Comparison of ENCODE assay signal across 15 cellular contexts in the genomic region with DNA sequence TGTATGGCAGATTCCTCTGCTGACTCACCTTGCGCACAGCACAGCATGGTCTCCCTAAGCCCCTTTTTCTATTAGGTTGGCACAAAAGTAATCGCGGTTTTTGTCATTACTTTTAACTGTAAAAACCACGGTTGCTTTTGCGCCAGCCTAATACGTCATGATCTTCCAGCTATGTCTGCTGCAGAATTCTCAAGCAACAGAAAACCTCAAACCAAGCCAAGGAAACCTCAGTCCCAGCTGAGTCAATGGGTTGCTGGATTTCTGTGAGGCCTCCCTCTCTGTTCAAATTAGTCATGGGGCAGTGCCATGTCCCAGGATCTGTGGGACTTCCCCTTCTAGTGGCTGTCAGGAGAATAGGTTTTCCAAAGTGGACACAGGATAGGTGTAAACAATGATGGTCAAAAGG. TPM values are rescaled to one million over a fixed set of nuclear protein-coding genes. Genes with fewer than 3 reads are reported as not detected.
DNase-seq lines count a peak whose midpoint lies in the region; ATAC-seq, FAIRE-seq and TF ChIP-seq lines count a peak whose summit lies in the region.
"Had no signal": no experiment of that assay in that cellular context is flagged by ENCODE, and none has a peak within 500 bp of the region (broad histone marks: within the 10 kb centered on the region; RNA-seq: fewer than 3 reads in every experiment).

No MANE protein-coding gene starts in this region.

- H3K9me3 Mint-ChIP-seq in naive thymus-derived CD8-positive, alpha-beta T cell, result peaks cover 0 to 6% (median 0%) of the 10 kb centered on the region in 9 donors
- H3K9me3 Mint-ChIP-seq: activated naive CD4-positive, alpha-beta T cell treated with anti-CD3 and anti-CD28 coated beads, Interleukin-2, amount 50 U/mL, for 72 hours; dendritic cell treated with granulocyte-macrophage colony-stimulating factor and Interleukin-4, amounts not matched to agents 40 ng/mL and 50 ng/mL, for 4 days had no signal

- peak; percentile 24 for TF ChIP-seq CTCF in fibroblast of mammary gland (conservative IDR thresholded peaks at IDR 0.05; ENCODE audit: control insufficient read depth, insufficient read depth, low read depth, low read length)

- H3K27me3 Mint-ChIP-seq in naive thymus-derived CD8-positive, alpha-beta T cell, result peaks cover 0 to 11% (median 10%) of the 10 kb centered on the region in 5 donors
- H3K27me3 Mint-ChIP-seq: dendritic cell treated with granulocyte-macrophage colony-stimulating factor and Interleukin-4, amounts not matched to agents 40 ng/mL and 50 ng/mL, for 4 days had no signal

- peaks cover 0 to 5% (median 0%) of the 10 kb centered on the region in 3 donors for H3K36me3 Mint-ChIP-seq in naive thymus-derived CD8-positive, alpha-beta T cell
- H3K36me3 Mint-ChIP-seq: activated naive CD4-positive, alpha-beta T cell treated with anti-CD3 and anti-CD28 coated beads, Interleukin-2, amount 50 U/mL, for 72 hours had no signal

- no peak overlapping the region for H3K4me3 Mint-ChIP-seq in naive thymus-derived CD8-positive, alpha-beta T cell
- H3K4me3 Mint-ChIP-seq: dendritic cell treated with granulocyte-macrophage colony-stimulating factor and Interleukin-4, amounts not matched to agents 40 ng/mL and 50 ng/mL, for 4 days had no signal

- H3K4me1 Mint-ChIP-seq in naive thymus-derived CD8-positive, alpha-beta T cell, result peaks cover 0 to 8% (median 3%) of the 10 kb centered on the region in 4 donors

- no peak for FAIRE-seq in urothelium cell line (lab: Jason Lieb, UNC)

- peak; percentile 9 for DNase-seq in stimulated activated CD4-positive, alpha-beta T cell treated with anti-CD3 and anti-CD28 coated beads, Interleukin-15, amount 100 ng/mL, for 24 hours
- no peak for DNase-seq in stimulated activated CD4-positive, alpha-beta T cell treated with anti-CD3 and anti-CD28 coated beads, Interleukin-4, amount 100 ng/mL, for 1 hour
- DNase-seq in RKO (ENCODE audit: low spot score) (peak; percentile 50), fibroblast of mammary gland (ENCODE audit: low read depth) (peak; percentile 85), urothelium cell line (ENCODE audit: low spot score) (peak; percentile 73), NCI-H510A (lab: John Stamatoyannopoulos, UW) (no peak), NCI-H748 treated with DMSO at 0.1 percent for 48 hours (lab: John Stamatoyannopoulos, UW) (no peak)
- no peak for DNase-seq in naive thymus-derived CD8-positive, alpha-beta T cell
- DNase-seq: BE2C, left lung, NCI-H1694 treated with DMSO at 0.1 percent for 48 hours, spleen had no signal

- no peak overlapping the region for H3K4me3 ChIP-seq in fibroblast of mammary gland (ENCODE audit: control insufficient read depth, low read depth, low read length)
- H3K4me3 ChIP-seq: left lung, spleen had no signal

- POLR2A ChIA-PET in naive thymus-derived CD8-positive, alpha-beta T cell (lab: Charles Lee), result no interaction called here

- H3K27ac Mint-ChIP-seq in naive thymus-derived CD8-positive, alpha-beta T cell, result no peak overlapping the region
- H3K27ac Mint-ChIP-seq: activated naive CD4-positive, alpha-beta T cell treated with anti-CD3 and anti-CD28 coated beads, Interleukin-2, amount 50 U/mL, for 72 hours; dendritic cell treated with granulocyte-macrophage colony-stimulating factor and Interleukin-4, amounts not matched to agents 40 ng/mL and 50 ng/mL, for 4 days had no signal

- ATAC-seq in naive thymus-derived CD8-positive, alpha-beta T cell, result no peak
- ATAC-seq: left lung had no signal

RNA-seq across cellular contexts. Expression of a gene that starts 15.7 kb away (rescaled TPM):
- under 1 TPM; 0.11 to 0.47 TPM for total RNA-seq in naive thymus-derived CD8-positive, alpha-beta T cell
- not detected for polyA plus RNA-seq in naive thymus-derived CD8-positive, alpha-beta T cell
- total RNA-seq: G401 had no signal

Comparison
In these comparisons a context has a peak if more than half of its experiments do, and no peak if none do; other contexts are left out.
1. DNase-seq: peak in stimulated activated CD4-positive, alpha-beta T cell treated with anti-CD3 and anti-CD28 coated beads, Interleukin-15, amount 100 ng/mL, for 24 hours (single experiment), RKO (single experiment), fibroblast of mammary gland (single experiment) and urothelium cell line (single experiment); none in stimulated activated CD4-positive, alpha-beta T cell treated with anti-CD3 and anti-CD28 coated beads, Interleukin-4, amount 100 ng/mL, for 1 hour (single experiment), NCI-H510A (single experiment), naive thymus-derived CD8-positive, alpha-beta T cell (0 of 10) and NCI-H748 treated with DMSO at 0.1 percent for 48 hours (single experiment).